Comparison of ENCODE assay signal across 8 cellular contexts in the genomic region with DNA sequence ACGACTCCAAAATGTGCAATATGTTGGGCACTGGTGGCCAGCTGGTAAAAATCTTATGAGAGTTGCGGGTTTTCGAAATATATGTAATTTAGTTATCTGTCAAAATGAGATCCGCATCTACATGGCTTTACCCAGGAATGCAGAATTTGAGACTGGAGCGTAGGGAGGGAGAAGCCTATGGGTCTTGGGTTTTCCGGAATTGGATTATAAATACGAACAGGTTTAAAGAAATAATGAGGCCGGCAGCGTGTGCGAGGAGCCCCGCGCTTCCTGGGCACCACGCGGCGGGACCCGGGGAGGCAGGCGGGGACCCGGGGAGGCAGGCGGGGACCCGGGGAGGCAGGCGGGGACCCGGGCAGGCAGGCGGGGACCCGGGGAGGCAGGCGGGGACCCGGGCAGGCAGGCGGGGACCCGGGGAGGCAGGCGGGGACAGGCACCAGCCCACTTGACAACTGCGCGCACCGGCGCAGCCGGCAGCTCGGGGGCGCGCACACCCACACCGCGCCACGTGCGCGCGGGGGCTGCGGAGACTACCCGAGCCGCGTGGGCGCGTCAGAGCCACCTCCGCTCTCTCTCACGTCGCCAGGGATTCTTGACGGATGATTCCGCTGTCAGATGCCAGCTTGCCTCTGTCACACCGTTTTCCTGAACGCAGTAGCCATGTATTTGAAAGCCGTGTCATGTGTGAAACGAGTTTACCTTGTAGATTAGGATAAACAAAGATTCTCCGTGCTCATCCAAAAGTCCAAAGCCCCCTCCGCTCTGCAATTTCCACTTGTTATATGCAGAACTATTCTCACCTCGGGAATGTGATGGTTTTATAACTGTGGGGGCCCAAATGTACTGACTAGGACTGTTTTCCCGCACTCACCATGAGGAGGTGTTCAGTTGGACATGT. TPM values are rescaled to one million over a fixed set of nuclear protein-coding genes. Genes with fewer than 3 reads are reported as not detected.
DNase-seq lines count a peak whose midpoint lies in the region; ATAC-seq, FAIRE-seq and TF ChIP-seq lines count a peak whose summit lies in the region.

No MANE protein-coding gene starts in this region.

- H3K4me2 ChIP-seq in HepG2 (ENCODE audit: low read depth, low read length) = peak overlapping the region; percentile 91

- no TSS peak for BruUV-seq in HepG2 (replicated peaks; lab: Mats Ljungman, UMichigan)

- TF ChIP-seq CTCF in HepG2 (CRISPR knock-in tag; IDR thresholded peaks at IDR 0.05) = no peak

- 19% methylated on average over 16 of the region's 62 CpGs for WGBS in HepG2 (ENCODE audit: low lambda C conversion rate)

- no peaks in the 10 kb centered on the region for H3K79me2 ChIP-seq in HepG2 (ENCODE audit: insufficient read depth, low read length)

- FAIRE-seq in HepG2 (lab: Jason Lieb, UNC) = no peak

- no peaks in the 10 kb centered on the region for H3K36me3 ChIP-seq in HepG2 (replicated peaks in 1 of 2; ENCODE audit: control insufficient read depth in 1 of 2, insufficient read depth in 2 of 2, low read length in 2 of 2)

- peak overlapping the region; percentile 26 to 75 (median 30); a peak in 5 of 6 replicates for H3K4me3 ChIP-seq in HepG2 (replicated peaks in 1 of 3; ENCODE audit: insufficient read depth in 1 of 3, low read depth in 2 of 3, low read length in 3 of 3)

- peaks cover 8% of the 10 kb centered on the region for H3K4me1 ChIP-seq in HepG2 (ENCODE audit: insufficient read depth, low read length)

- H3K9me3 ChIP-seq in HepG2 (ENCODE audit: low read length) = no peaks in the 10 kb centered on the region

- CTCF ChIA-PET in HepG2 (lab: Yijun Ruan, JAX; ENCODE audit: low intra/inter-chr PET ratio, low total read pairs) = no interaction called here

- 0 out of 2 replicates have a peak overlapping the region, but pooled peaks have one; percentile 17 for H3K9ac ChIP-seq in HepG2 (ENCODE audit: insufficient read depth, low read depth, low read length)

- no peak overlapping the region for H3K27ac ChIP-seq in HepG2 (ENCODE audit: extremely low read length, insufficient read depth, low read length)

- DNase-seq in EL (peak; percentile 40), HCEC 1CT (peak; percentile 1), NCI-H128 (lab: John Stamatoyannopoulos, UW; ENCODE audit: unreplicated experiment) (peak; percentile 47), cerebellar cortex (ENCODE audit: low spot score) (peak; percentile 67), HepG2 (ENCODE audit: low spot score) (no peak), cortex of kidney (lab: John Stamatoyannopoulos, UW) (no peak)
- peak; percentile 29 to 43 for DNase-seq in activated CD4-positive, alpha-beta T cell treated with anti-CD3 and anti-CD28 coated beads for 24 hours (ENCODE audit: low read depth in 2 of 2)
- DNase-seq in stimulated activated CD4-positive, alpha-beta T cell treated with anti-CD3 and anti-CD28 coated beads, Interleukin-4, amount 100 ng/mL, for 1 hour = peak; percentile 70

- TF ChIP-seq POLR2A in HepG2 (IDR thresholded peaks at IDR 0.05; ENCODE audit: insufficient read depth in 1 of 2, low read depth in 2 of 2, low read length in 2 of 2) = no peak

- TF ChIP-seq RAD21 in HepG2 (CRISPR knock-in tag; IDR thresholded peaks at IDR 0.05) = no peak

- POLR2A ChIA-PET in HepG2 (lab: Yijun Ruan, JAX) = no interaction called here

- peak; percentile 71 for ATAC-seq in HepG2

- no peak overlapping the region for H2AFZ ChIP-seq in HepG2 (ENCODE audit: low read length)

- peaks cover 0 to 33% of the 10 kb centered on the region in 2 experiments; a peak in 3 of 5 replicates for H3K27me3 ChIP-seq in HepG2 (ENCODE audit: control insufficient read depth in 1 of 2, insufficient read depth in 2 of 2, low read length in 2 of 2)

- TF ChIP-seq EP300 in HepG2 (IDR thresholded peaks at IDR 0.05; ENCODE audit: low read depth in 2 of 2, low read length in 2 of 2) (no peak), HepG2 (CRISPR knock-in tag; IDR thresholded peaks at IDR 0.05; ENCODE audit: borderline replicate concordance) (no peak)

- no peaks in the 10 kb centered on the region for H4K20me1 ChIP-seq in HepG2 (ENCODE audit: insufficient read depth, low read length)

- in situ Hi-C loops in HepG2 (cut with HindIII; ENCODE audit: extremely low pct_ligation_motif_present, low pct_unique_long_range_greater_than_20kb) = no loop called here

- intact Hi-C loops in HepG2 (cut with micrococcal nuclease; ENCODE audit: unreplicated experiment) = loop anchor here (5.0 kb wide), 1 partner anchor 51 kb away; no protein-coding TSS in a partner anchor

TF ChIP-seq in HepG2, 621 proteins besides CTCF, POLR2A, EP300 and RAD21 (continues in another document):
- TF ChIP-seq HMGXB3 (CRISPR knock-in tag; IDR thresholded peaks at IDR 0.05; ENCODE audit: borderline replicate concordance) (no peak), RXRB (CRISPR knock-in tag; IDR thresholded peaks at IDR 0.05; ENCODE audit: borderline replicate concordance) (no peak), ZSCAN31 (CRISPR knock-in tag; IDR thresholded peaks at IDR 0.05; ENCODE audit: low read depth) (no peak), ZNF761 (CRISPR knock-in tag; conservative IDR thresholded peaks at IDR 0.05) (no peak), KDM2A (CRISPR knock-in tag; IDR thresholded peaks at IDR 0.05; ENCODE audit: borderline replicate concordance, low read depth) (no peak), ATM (IDR thresholded peaks at IDR 0.05; ENCODE audit: borderline replicate concordance) (no peak), ZNF484 (CRISPR knock-in tag; IDR thresholded peaks at IDR 0.05; ENCODE audit: borderline replicate concordance, low read depth) (no peak), ZNF790 (CRISPR knock-in tag; IDR thresholded peaks at IDR 0.05; ENCODE audit: borderline replicate concordance) (no peak), ZBTB7B (CRISPR knock-in tag; IDR thresholded peaks at IDR 0.05) (no peak), SYNCRIP (IDR thresholded peaks at IDR 0.05; ENCODE audit: insufficient read depth, low read depth, low read length) (no peak), ZBTB42 (CRISPR knock-in tag; IDR thresholded peaks at IDR 0.05) (no peak), ARNT2 (CRISPR knock-in tag; IDR thresholded peaks at IDR 0.05; ENCODE audit: low read depth) (peak; percentile 61; the same call in 1 of the 2 replicates), SNAI1 (CRISPR knock-in tag; IDR thresholded peaks at IDR 0.05; ENCODE audit: borderline replicate concordance) (no peak), TBL1XR1 (IDR thresholded peaks at IDR 0.05; ENCODE audit: borderline replicate concordance, low read length, partially characterized antibody) (no peak), CC2D1A (CRISPR knock-in tag; IDR thresholded peaks at IDR 0.05) (no peak)

RNA-seq across cellular contexts. Expression of gene HNRNPU, which starts 54.3 kb away (rescaled TPM):
- total RNA-seq in HepG2 (2016; rRNA removed; fragmentation: Illumina TruSeq; extraction: Trizol) = 508 and 657 TPM in 2 replicates
- total RNA-seq in HepG2 (2016; cell fraction: cytosol; rRNA removed; fragmentation: Illumina TruSeq; extraction: Trizol; ENCODE audit: low read depth) = 36.7 and 41.2 TPM in 2 replicates
- total RNA-seq in HepG2 (2016; cell fraction: insoluble cytoplasmic fraction; rRNA removed; fragmentation: Illumina TruSeq; extraction: Trizol) = 513 and 625 TPM in 2 replicates
- total RNA-seq in HepG2 (2016; cell fraction: membrane; rRNA removed; fragmentation: Illumina TruSeq; extraction: Trizol) = 92.2 and 116 TPM in 2 replicates
- total RNA-seq in HepG2 (2016; cell fraction: nucleus; rRNA removed; fragmentation: Illumina TruSeq; extraction: Trizol) = 356 and 374 TPM in 2 replicates
- 87.9 and 101 TPM in 2 replicates for polyA plus RNA-seq in HepG2 (2011; rRNA removed)
- polyA plus RNA-seq in HepG2 (2011; cell fraction: cytosol; rRNA removed) = 51.0 and 69.9 TPM in 2 replicates
- 74.8 and 100.0 TPM in 2 replicates for polyA plus RNA-seq in HepG2 (2011; cell fraction: nucleus; rRNA removed)
- 171 and 263 TPM in 2 replicates for polyA plus RNA-seq in HepG2 (2012)
- 19.0 and 23.4 TPM in 2 replicates for polyA plus RNA-seq in HepG2 (2016; cell fraction: cytosol; fragmentation: Illumina TruSeq; extraction: Trizol; ENCODE audit: low read depth)
- 629 and 634 TPM in 2 replicates for polyA plus RNA-seq in HepG2 (2016; cell fraction: insoluble cytoplasmic fraction; fragmentation: Illumina TruSeq; extraction: Trizol; ENCODE audit: low read depth)
- polyA plus RNA-seq in HepG2 (2016; cell fraction: membrane; fragmentation: Illumina TruSeq; extraction: Trizol; ENCODE audit: low read depth) = 53.4 and 62.4 TPM in 2 replicates
- polyA plus RNA-seq in HepG2 (2016; cell fraction: nucleus; fragmentation: Illumina TruSeq; extraction: Trizol; ENCODE audit: insufficient read depth, low read depth) = 455 and 473 TPM in 2 replicates
- polyA minus RNA-seq in HepG2 (2011; rRNA and poly(A)+ RNA removed; ENCODE audit: low replicate concordance) = 81.5 and 284 TPM in 2 replicates
- polyA minus RNA-seq in HepG2 (2011; cell fraction: cytosol; rRNA and poly(A)+ RNA removed) = 160 and 172 TPM in 2 replicates
- 231 and 261 TPM in 2 replicates for polyA minus RNA-seq in HepG2 (2011; cell fraction: nucleus; rRNA and poly(A)+ RNA removed)

Comparison
In these comparisons a context has a peak if more than half of its experiments do, and no peak if none do; other contexts are left out.
1. DNase-seq: peak in EL (single experiment), HCEC 1CT (single experiment), NCI-H128 (single experiment), activated CD4-positive, alpha-beta T cell treated with anti-CD3 and anti-CD28 coated beads for 24 hours (2 of 2), cerebellar cortex (single experiment) and stimulated activated CD4-positive, alpha-beta T cell treated with anti-CD3 and anti-CD28 coated beads, Interleukin-4, amount 100 ng/mL, for 1 hour (single experiment); none in HepG2 (single experiment) and cortex of kidney (single experiment).